In the genomic region with DNA sequence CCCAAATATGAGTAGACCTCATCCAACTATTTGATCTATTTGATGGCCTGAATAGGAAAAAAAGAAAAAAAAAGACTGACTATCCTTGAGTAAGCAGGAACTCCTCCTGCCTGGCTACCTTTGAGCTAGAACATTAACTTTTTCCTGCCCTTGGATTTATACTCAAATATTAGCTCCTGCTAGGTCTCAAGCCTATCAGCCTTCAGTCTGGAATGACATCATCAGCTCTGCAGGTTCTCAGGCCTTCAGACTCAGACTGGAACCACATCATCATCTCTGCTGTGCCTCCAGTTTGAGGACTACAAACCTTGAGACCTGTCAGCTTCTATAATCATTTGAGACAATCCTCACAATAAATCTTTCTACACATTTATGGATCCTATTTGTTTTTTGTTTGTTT, we compare ENCODE assay signal across 20 cellular contexts.
DNase-seq lines count a peak whose midpoint lies in the region; ATAC-seq, FAIRE-seq and TF ChIP-seq lines count a peak whose summit lies in the region.
"Had no signal": no experiment of that assay in that cellular context is flagged by ENCODE, and none has a peak within 500 bp of the region (broad histone marks: within the 10 kb centered on the region; RNA-seq: fewer than 3 reads in every experiment).

No MANE protein-coding gene starts in this region.

- no peak overlapping the region for H3K4me3 Mint-ChIP-seq in stimulated activated naive B cell treated with anti-CD40 and anti-IgM and Interleukin-4, amounts not matched to agents 10 μg/mL and 1 μg/mL and 100 μg/mL, for 72 hours
- H3K4me3 Mint-ChIP-seq: CD4-positive, alpha-beta memory T cell had no signal

- CTCF ChIA-PET in HEK293 (lab: Yijun Ruan, JAX) (interaction anchor here (0.6 kb wide), 1 partner anchor 106 kb away, joined by 3 read pairs; no protein-coding TSS in a partner anchor), IMR-90 (lab: Yijun Ruan, JAX) (interaction anchor here (0.7 kb wide), 1 partner anchor 166 kb away, joined by 6 read pairs; no protein-coding TSS in a partner anchor)

- H3K36me3 Mint-ChIP-seq in stimulated activated naive B cell treated with anti-CD40 and anti-IgM and Interleukin-4, amounts not matched to agents 10 μg/mL and 1 μg/mL and 100 μg/mL, for 72 hours = no peaks in the 10 kb centered on the region
- H3K36me3 Mint-ChIP-seq: CD4-positive, alpha-beta memory T cell had no signal

- peak; percentile 43 for FAIRE-seq in bronchial epithelial cell (lab: Jason Lieb, UNC)
- FAIRE-seq: GM12891, GM18507, H1 had no signal

- H4K8ac ChIP-seq in IMR-90 (ENCODE audit: low read depth in 2 of 2, low read length in 2 of 2) = no peak overlapping the region; a peak in 1 of 4 replicates

- H3K4me1 ChIP-seq in HEK293 (ENCODE audit: control insufficient read depth, insufficient read depth, low read length) (no peaks in the 10 kb centered on the region), IMR-90 (ENCODE audit: control insufficient read depth, insufficient read depth, low read length) (peaks cover 8% of the 10 kb centered on the region)

- no peak overlapping the region for H4K91ac ChIP-seq in IMR-90 (ENCODE audit: insufficient read depth, low read depth, low read length)

- ATAC-seq in IMR-90 (ENCODE audit: low read depth) (no peak), GM21786 (IDR thresholded peaks at IDR 0.05; ENCODE audit: unreplicated experiment) (no peak)
- ATAC-seq in stimulated activated naive B cell treated with anti-CD40 and anti-IgM and Interleukin-4, amounts not matched to agents 10 μg/mL and 1 μg/mL and 100 μg/mL, for 72 hours (replicated peaks) = no peak

- no peaks in the 10 kb centered on the region for H4K20me1 ChIP-seq in IMR-90 (ENCODE audit: insufficient read depth, low read length)

- intact Hi-C loops in IMR-90 (cut with micrococcal nuclease) = loop anchor here (10.0 kb wide), 1 partner anchor 757 kb away; a partner anchor contains a TSS

- no peaks in the 10 kb centered on the region for H3K27me3 ChIP-seq in IMR-90 (ENCODE audit: control insufficient read depth, insufficient read depth, low read length)
- no peaks in the 10 kb centered on the region for H3K27me3 ChIP-seq in bronchial epithelial cell (ENCODE audit: control insufficient read depth, insufficient read depth, low read length)

- no peak overlapping the region for H2BK5ac ChIP-seq in IMR-90 (ENCODE audit: low read depth, low read length, poor library complexity, severe bottlenecking)

- BruUV-seq in IMR-90 (replicated peaks; lab: Mats Ljungman, UMichigan) = no TSS peak

- no peak overlapping the region; the same call in 1 of the 2 replicates for H4K5ac ChIP-seq in IMR-90 (ENCODE audit: low read depth, low read length)

- H3K27ac ChIP-seq in HEK293 (ENCODE audit: extremely low read depth, low read depth, low read length) (no peak overlapping the region), IMR-90 (ENCODE audit: insufficient read depth, low read length) (no peak overlapping the region)
- H3K27ac ChIP-seq: GM23248 had no signal

- POLR2A ChIA-PET in HEK293 (lab: Yijun Ruan, JAX) (no interaction called here), IMR-90 (lab: Charles Lee; ENCODE audit: unreplicated experiment) (no interaction called here)

- no peak overlapping the region for H3K9ac ChIP-seq in IMR-90 (ENCODE audit: low read depth, low read length)
- H3K9ac ChIP-seq: GM23248 had no signal

- peaks cover 0 to 4% of the 10 kb centered on the region in 2 donors for H3K9me3 Mint-ChIP-seq in stimulated activated naive B cell treated with anti-CD40 and anti-IgM and Interleukin-4, amounts not matched to agents 10 μg/mL and 1 μg/mL and 100 μg/mL, for 72 hours

- H3K4me2 ChIP-seq in IMR-90 (ENCODE audit: low read depth, low read length) = no peak overlapping the region

- H3K79me1 ChIP-seq in IMR-90 (ENCODE audit: low read depth in 1 of 2, low read length in 2 of 2) = no peaks in the 10 kb centered on the region

- DNase-seq in IMR-90 (no peak), bronchial epithelial cell (ENCODE audit: low read depth) (no peak), kidney tubule cell (ENCODE audit: low spot score) (peak; percentile 55), NCI-H1436 treated with DMSO at 0.1 percent for 48 hours (lab: John Stamatoyannopoulos, UW) (no peak)
- no peak for DNase-seq in stimulated activated naive B cell treated with anti-CD40 and anti-IgM and Interleukin-4, amounts not matched to agents 10 μg/mL and 1 μg/mL and 100 μg/mL, for 72 hours
- DNase-seq: C1 segment of cervical spinal cord; Calu3; CD4-positive, alpha-beta memory T cell; COR-L47; DMS79; EL; GDM1; GM23248; H7; HCEC 1CT had no signal

- H3K56ac ChIP-seq in IMR-90 (ENCODE audit: extremely low read depth, insufficient read depth, low read length) = no peak overlapping the region

- no peak overlapping the region for H2AK9ac ChIP-seq in IMR-90 (replicated peaks; ENCODE audit: low read depth, low read length, poor library complexity)

- TF ChIP-seq POLR2A in IMR-90 (IDR thresholded peaks at IDR 0.05; ENCODE audit: low read depth, low read length) = no peak

- H3K4me1 Mint-ChIP-seq in stimulated activated naive B cell treated with anti-CD40 and anti-IgM and Interleukin-4, amounts not matched to agents 10 μg/mL and 1 μg/mL and 100 μg/mL, for 72 hours = no peaks in the 10 kb centered on the region

- no peaks in the 10 kb centered on the region for H3K27me3 Mint-ChIP-seq in stimulated activated naive B cell treated with anti-CD40 and anti-IgM and Interleukin-4, amounts not matched to agents 10 μg/mL and 1 μg/mL and 100 μg/mL, for 72 hours
- H3K27me3 Mint-ChIP-seq: CD4-positive, alpha-beta memory T cell had no signal

- H2AFZ ChIP-seq in IMR-90 (replicated peaks; ENCODE audit: low read length, poor library complexity) = no peak overlapping the region
- H2AFZ ChIP-seq: GM23248 had no signal

- H3K4me3 ChIP-seq in HEK293 (ENCODE audit: low read depth, low read length) (no peak overlapping the region), IMR-90 (ENCODE audit: insufficient read depth, low read depth, low read length) (no peak overlapping the region), bronchial epithelial cell (ENCODE audit: low read depth, low read length) (no peak overlapping the region)
- H3K4me3 ChIP-seq: GM23248 had no signal

- no peak overlapping the region for H3K27ac Mint-ChIP-seq in stimulated activated naive B cell treated with anti-CD40 and anti-IgM and Interleukin-4, amounts not matched to agents 10 μg/mL and 1 μg/mL and 100 μg/mL, for 72 hours
- H3K27ac Mint-ChIP-seq: CD4-positive, alpha-beta memory T cell had no signal

- no peak overlapping the region for H3K23ac ChIP-seq in IMR-90 (ENCODE audit: low read depth, low read length)

- no peak for TF ChIP-seq RAD21 in IMR-90 (IDR thresholded peaks at IDR 0.05; ENCODE audit: low read length)

- H2BK15ac ChIP-seq in IMR-90 (ENCODE audit: low read depth, low read length) = no peak overlapping the region

- H3K18ac ChIP-seq in IMR-90 (ENCODE audit: low read depth, low read length) = peak overlapping the region; percentile 47; the same call in 1 of the 2 replicates

- no peak overlapping the region for H2BK20ac ChIP-seq in IMR-90 (ENCODE audit: low read depth, low read length)

- no peak overlapping the region; the same call in 1 of the 2 replicates for H3K14ac ChIP-seq in IMR-90 (replicated peaks; ENCODE audit: low read depth, low read length)

- no peaks in the 10 kb centered on the region for H3K36me3 ChIP-seq in HEK293 (ENCODE audit: control insufficient read depth in 2 of 2, insufficient read depth in 1 of 2, low read length in 2 of 2)
- no peaks in the 10 kb centered on the region for H3K36me3 ChIP-seq in IMR-90 (ENCODE audit: control insufficient read depth, insufficient read depth, low read length)
- no peaks in the 10 kb centered on the region for H3K36me3 ChIP-seq in bronchial epithelial cell (ENCODE audit: control insufficient read depth, insufficient read depth, low read length)

- TF ChIP-seq CTCF in HEK293 (tag by site-specific recombination; IDR thresholded peaks at IDR 0.05) (no peak), IMR-90 (conservative IDR thresholded peaks at IDR 0.05; ENCODE audit: low read depth, low read length) (no peak), bronchial epithelial cell (IDR thresholded peaks at IDR 0.05; ENCODE audit: insufficient read depth, low read length, severe bottlenecking) (no peak)

- dilution Hi-C loops in IMR-90 (cut with HindIII; ENCODE audit: low sequenced_read_pairs, unreplicated experiment) = no loop called here

- H2AK5ac ChIP-seq in IMR-90 (ENCODE audit: low read depth, low read length) = no peak overlapping the region

- H3K9me3 ChIP-seq in HEK293 (ENCODE audit: control insufficient read depth, insufficient read depth, low read depth, low read length) (no peaks in the 10 kb centered on the region), IMR-90 (ENCODE audit: control insufficient read depth, insufficient read depth, low read length) (no peaks in the 10 kb centered on the region)

- H3K4ac ChIP-seq in IMR-90 (ENCODE audit: low read depth, low read length) = no peak overlapping the region; the same call in 1 of the 2 replicates

- no peak overlapping the region for H2BK120ac ChIP-seq in IMR-90 (ENCODE audit: low read depth, low read length)

- H3K9me1 ChIP-seq in IMR-90 (ENCODE audit: insufficient read depth, low read length) = no peaks in the 10 kb centered on the region

- in situ Hi-C loops in IMR-90 (cut with MboI; ENCODE audit: low sequenced_read_pairs) = no loop called here

TF ChIP-seq in HEK293, 187 proteins besides CTCF, POLR2A, EP300 and RAD21 (continues in another document):
- no peak for TF ChIP-seq ZNF426 (tag by site-specific recombination; IDR thresholded peaks at IDR 0.05)

TF ChIP-seq in IMR-90, 13 proteins besides CTCF, POLR2A, EP300 and RAD21 (continues in another document):
- TF ChIP-seq BHLHE40 (IDR thresholded peaks at IDR 0.05; ENCODE audit: low read depth, low read length) (no peak), CHD1 (IDR thresholded peaks at IDR 0.05; ENCODE audit: low read depth, low read length) (no peak), MAFK (IDR thresholded peaks at IDR 0.05; ENCODE audit: low read depth, low read length) (no peak), RFX5 (IDR thresholded peaks at IDR 0.05; ENCODE audit: low read depth, low read length) (no peak)
- TF ChIP-seq, protein P1, sequence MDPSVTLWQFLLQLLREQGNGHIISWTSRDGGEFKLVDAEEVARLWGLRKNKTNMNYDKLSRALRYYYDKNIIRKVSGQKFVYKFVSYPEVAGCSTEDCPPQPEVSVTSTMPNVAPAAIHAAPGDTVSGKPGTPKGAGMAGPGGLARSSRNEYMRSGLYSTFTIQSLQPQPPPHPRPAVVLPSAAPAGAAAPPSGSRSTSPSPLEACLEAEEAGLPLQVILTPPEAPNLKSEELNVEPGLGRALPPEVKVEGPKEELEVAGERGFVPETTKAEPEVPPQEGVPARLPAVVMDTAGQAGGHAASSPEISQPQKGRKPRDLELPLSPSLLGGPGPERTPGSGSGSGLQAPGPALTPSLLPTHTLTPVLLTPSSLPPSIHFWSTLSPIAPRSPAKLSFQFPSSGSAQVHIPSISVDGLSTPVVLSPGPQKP (IDR thresholded peaks at IDR 0.05; ENCODE audit: borderline replicate concordance, low read depth, low read length) = no peak
